In genomic region chrX:20711366-20711765, GRCh38 we compare ENCODE assay signal across 21 cellular contexts.
"Had no signal": no experiment of that assay in that cellular context is flagged by ENCODE, and none has a peak within 500 bp of the region (broad histone marks: within the 10 kb centered on the region; RNA-seq: fewer than 3 reads in every experiment).

No MANE protein-coding gene starts in this region.

- H3K27ac Mint-ChIP-seq: activated CD4-positive, alpha-beta T cell treated with anti-CD3 and anti-CD28 coated beads, Interleukin-2, amount 10 ng/mL, durations not matched to agents 24 days and 14 days; activated CD8-positive, alpha-beta T cell treated with anti-CD3 and anti-CD28 coated beads for 36 hours; activated T-helper 17 cell treated with anti-CD3 and anti-CD28 coated beads, Interleukin-2, amount 50 U/mL, for 72 hours; endodermal cell; stimulated activated naive CD8-positive, alpha-beta T cell treated with anti-CD3 and anti-CD28 coated beads, Interleukin-15, amount 100 ng/mL, for 72 hours had no signal

- ATAC-seq: activated CD8-positive, alpha-beta T cell treated with anti-CD3 and anti-CD28 coated beads for 36 hours; activated T-helper 17 cell treated with anti-CD3 and anti-CD28 coated beads, Interleukin-2, amount 50 U/mL, for 72 hours; body of pancreas; foreskin keratinocyte; mucosa of descending colon; sciatic nerve; stimulated activated naive CD8-positive, alpha-beta T cell treated with anti-CD3 and anti-CD28 coated beads, Interleukin-15, amount 100 ng/mL, for 72 hours had no signal

- H3K27me3 Mint-ChIP-seq: activated CD4-positive, alpha-beta T cell treated with anti-CD3 and anti-CD28 coated beads, Interleukin-2, amount 10 ng/mL, durations not matched to agents 24 days and 14 days had no signal

- H3K27ac ChIP-seq: body of pancreas, colonic mucosa, epithelial cell of prostate, foreskin keratinocyte, hepatocyte, suprapubic skin, transverse colon had no signal

- H3K4me3 ChIP-seq: body of pancreas, colonic mucosa, hepatocyte, mucosa of descending colon, smooth muscle cell, suprapubic skin, transverse colon had no signal

- H3K4me2 ChIP-seq: hepatocyte, smooth muscle cell had no signal

- DNase-seq: activated CD4-positive, alpha-beta T cell treated with anti-CD3 and anti-CD28 coated beads, Interleukin-2, amount 10 ng/mL, durations not matched to agents 24 days and 14 days; activated CD8-positive, alpha-beta T cell treated with anti-CD3 and anti-CD28 coated beads for 36 hours; activated naive CD4-positive, alpha-beta T cell; activated T-cell treated with anti-CD3 and anti-CD28 coated beads, Interleukin-2, amount 50 U/mL, for 1 hour; colonic mucosa; endodermal cell; mesenchymal stem cell; mucosa of descending colon; naive B cell; stimulated activated CD4-positive, alpha-beta T cell treated with anti-CD3 and anti-CD28 coated beads, Interleukin-4, amount 100 ng/mL, for 1 hour; stimulated activated naive CD8-positive, alpha-beta T cell treated with anti-CD3 and anti-CD28 coated beads, Interleukin-15, amount 100 ng/mL, for 72 hours; transverse colon had no signal

- H3K9me3 Mint-ChIP-seq: activated CD4-positive, alpha-beta T cell treated with anti-CD3 and anti-CD28 coated beads, Interleukin-2, amount 10 ng/mL, durations not matched to agents 24 days and 14 days; activated CD8-positive, alpha-beta T cell treated with anti-CD3 and anti-CD28 coated beads for 36 hours; neural crest cell; stimulated activated naive CD8-positive, alpha-beta T cell treated with anti-CD3 and anti-CD28 coated beads, Interleukin-15, amount 100 ng/mL, for 72 hours had no signal

- H3K36me3 Mint-ChIP-seq: naive B cell had no signal

- H3K4me3 Mint-ChIP-seq: activated CD4-positive, alpha-beta T cell treated with anti-CD3 and anti-CD28 coated beads, Interleukin-2, amount 10 ng/mL, durations not matched to agents 24 days and 14 days; activated CD8-positive, alpha-beta T cell treated with anti-CD3 and anti-CD28 coated beads for 36 hours; activated T-helper 17 cell treated with anti-CD3 and anti-CD28 coated beads, Interleukin-2, amount 50 U/mL, for 72 hours; endodermal cell; naive B cell; neural crest cell; stimulated activated naive CD8-positive, alpha-beta T cell treated with anti-CD3 and anti-CD28 coated beads, Interleukin-15, amount 100 ng/mL, for 72 hours had no signal

- H3K79me2 ChIP-seq: hepatocyte had no signal

- H3K9me3 ChIP-seq: body of pancreas, colonic mucosa, mucosa of descending colon, suprapubic skin, transverse colon had no signal

- H3K4me1 ChIP-seq: body of pancreas, colonic mucosa, foreskin keratinocyte, suprapubic skin, transverse colon had no signal

- H3K4me1 Mint-ChIP-seq: activated CD4-positive, alpha-beta T cell treated with anti-CD3 and anti-CD28 coated beads, Interleukin-2, amount 10 ng/mL, durations not matched to agents 24 days and 14 days; activated T-helper 17 cell treated with anti-CD3 and anti-CD28 coated beads, Interleukin-2, amount 50 U/mL, for 72 hours; endodermal cell; naive B cell; neural crest cell; stimulated activated naive CD8-positive, alpha-beta T cell treated with anti-CD3 and anti-CD28 coated beads, Interleukin-15, amount 100 ng/mL, for 72 hours had no signal

- H2AFZ ChIP-seq: hepatocyte had no signal

- H3K27me3 ChIP-seq: body of pancreas, colonic mucosa, foreskin keratinocyte, hepatocyte, suprapubic skin, transverse colon had no signal

- H3K36me3 ChIP-seq: colonic mucosa, suprapubic skin, transverse colon had no signal
